21 cellular contexts compared by ENCODE assay signal in the genomic region with DNA sequence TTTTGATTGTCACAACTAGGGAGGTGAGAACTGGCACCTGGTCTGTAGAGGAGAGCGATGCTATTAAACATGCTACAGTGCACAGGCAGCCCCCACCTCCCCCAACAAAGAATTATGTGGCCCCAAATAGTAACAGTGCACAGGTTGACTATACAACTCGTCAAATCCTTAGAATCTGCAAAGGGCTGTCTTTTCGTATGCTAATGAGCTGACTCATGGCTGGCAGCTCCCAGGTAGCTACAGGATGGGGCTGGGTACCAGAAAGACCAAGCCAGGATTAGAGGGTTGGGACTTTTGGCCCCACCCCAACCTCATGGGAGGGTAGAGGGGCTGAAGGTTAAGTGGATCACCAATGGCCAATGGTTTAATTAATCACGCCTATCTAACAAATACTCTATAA.
"Had no signal": no experiment of that assay in that cellular context is flagged by ENCODE, and none has a peak within 500 bp of the region (broad histone marks: within the 10 kb centered on the region; RNA-seq: fewer than 3 reads in every experiment).

No MANE protein-coding gene starts in this region.

- H3K9me3 Mint-ChIP-seq: natural killer cell had no signal

- DNase-seq: dorsolateral prefrontal cortex; effector CD4-positive, alpha-beta T cell; hypothalamus; left ventricle myocardium superior; natural killer cell; occipital lobe; pancreas; right lobe of liver; small intestine; stimulated activated CD4-positive, alpha-beta T cell treated with anti-CD3 and anti-CD28 coated beads, Interleukin-15, amount 100 ng/mL, for 24 hours; stimulated activated CD4-positive, alpha-beta T cell treated with anti-CD3 and anti-CD28 coated beads, Interleukin-2, amount 100 ng/mL, for 48 hours; stimulated activated naive B cell treated with anti-CD40 and anti-IgM and Interleukin-4, amounts not matched to agents 10 μg/mL and 1 μg/mL and 100 μg/mL, for 72 hours; upper lobe of right lung; uterus had no signal

- H3K9me3 ChIP-seq: pancreas, right lobe of liver, thoracic aorta, tibial nerve, upper lobe of right lung, uterus had no signal

- H3K27me3 ChIP-seq: pancreas, right lobe of liver, tibial nerve, upper lobe of right lung, uterus had no signal

- H3K27ac Mint-ChIP-seq: memory B cell; natural killer cell; stimulated activated naive B cell treated with anti-CD40 and anti-IgM and Interleukin-4, amounts not matched to agents 10 μg/mL and 1 μg/mL and 100 μg/mL, for 72 hours; stimulated activated naive CD8-positive, alpha-beta T cell treated with anti-CD3 and anti-CD28 coated beads, Interleukin-15, Interleukin-2, amounts not matched to agents 100 ng/mL and 50 ng/mL, for 24 hours had no signal

- H3K4me3 Mint-ChIP-seq: memory B cell; natural killer cell; stimulated activated naive B cell treated with anti-CD40 and anti-IgM and Interleukin-4, amounts not matched to agents 10 μg/mL and 1 μg/mL and 100 μg/mL, for 72 hours; stimulated activated naive CD8-positive, alpha-beta T cell treated with anti-CD3 and anti-CD28 coated beads, Interleukin-15, Interleukin-2, amounts not matched to agents 100 ng/mL and 50 ng/mL, for 24 hours had no signal

- ATAC-seq: esophagus mucosa; left ventricle myocardium superior; natural killer cell; right lobe of liver; stimulated activated naive B cell treated with anti-CD40 and anti-IgM and Interleukin-4, amounts not matched to agents 10 μg/mL and 1 μg/mL and 100 μg/mL, for 72 hours; upper lobe of right lung had no signal

- H3K4me3 ChIP-seq: dorsolateral prefrontal cortex, lung, pancreas, right lobe of liver, thoracic aorta, tibial nerve, upper lobe of right lung, uterus had no signal

- H3K36me3 ChIP-seq: pancreas, right lobe of liver, thoracic aorta, tibial nerve, upper lobe of right lung, uterus had no signal

- H3K27ac ChIP-seq: dorsolateral prefrontal cortex, epithelial cell of prostate, pancreas, right lobe of liver, thoracic aorta, tibial nerve, upper lobe of right lung, uterus had no signal

- H3K4me1 ChIP-seq: right lobe of liver, upper lobe of right lung, uterus had no signal

- H3K36me3 Mint-ChIP-seq: memory B cell; natural killer cell; stimulated activated naive B cell treated with anti-CD40 and anti-IgM and Interleukin-4, amounts not matched to agents 10 μg/mL and 1 μg/mL and 100 μg/mL, for 72 hours had no signal

- H3K4me1 Mint-ChIP-seq: memory B cell; natural killer cell; stimulated activated naive B cell treated with anti-CD40 and anti-IgM and Interleukin-4, amounts not matched to agents 10 μg/mL and 1 μg/mL and 100 μg/mL, for 72 hours had no signal
